12 cellular contexts compared by ENCODE assay signal in genomic region chr11:3823303-3823702, GRCh38. TPM values are rescaled to one million over a fixed set of nuclear protein-coding genes. Genes with fewer than 3 reads are reported as not detected.
DNase-seq lines count a peak whose midpoint lies in the region; ATAC-seq, FAIRE-seq and TF ChIP-seq lines count a peak whose summit lies in the region.
"Had no signal": no experiment of that assay in that cellular context is flagged by ENCODE, and none has a peak within 500 bp of the region (broad histone marks: within the 10 kb centered on the region; RNA-seq: fewer than 3 reads in every experiment).

No MANE protein-coding gene starts in this region.

- H3K4me1 ChIP-seq in K562 (replicated peaks in 1 of 2; ENCODE audit: control insufficient read depth in 2 of 2, insufficient read depth in 2 of 2, low read length in 2 of 2), result peaks cover 23 to 30% of the 10 kb centered on the region in 2 experiments
- H3K4me1 ChIP-seq in esophagus squamous epithelium, result peaks cover 0 to 17% (median 0%) of the 10 kb centered on the region in 3 donors

- no peak overlapping the region for H3K27ac ChIP-seq in K562 (ENCODE audit: extremely low read depth, low read depth, low read length)
- H3K27ac ChIP-seq in esophagus squamous epithelium, result no peak overlapping the region

- DNase-seq in AG09319 (ENCODE audit: extremely low read depth, low read depth), result peak; percentile 39
- DNase-seq in M059J (ENCODE audit: low read depth), result peak; percentile 84
- DNase-seq in K562 (ENCODE audit: extremely low read depth in 1 of 4, low spot score in 3 of 4), result no peak
- DNase-seq in kidney tubule cell (ENCODE audit: low spot score), result peak; percentile 79
- no peak for DNase-seq in stimulated activated naive CD4-positive, alpha-beta T cell treated with Interleukin-2 at 50 U/mL for 16 hours (lab: John Stamatoyannopoulos, UW)
- DNase-seq in occipital lobe (lab: John Stamatoyannopoulos, UW), result no peak
- DNase-seq in esophagus squamous epithelium (lab: John Stamatoyannopoulos, UW), result no peak
- DNase-seq: naive B cell; NK-92 treated with Interleukin-12 subunit alpha and Interleukin-12 subunit beta, amount 100 ng/mL, for 24 hours; T-helper 17 cell had no signal

- no peak overlapping the region for H3K4me3 ChIP-seq in K562
- no peak overlapping the region for H3K4me3 ChIP-seq in esophagus squamous epithelium

- H4K20me1 ChIP-seq in K562 (replicated peaks; ENCODE audit: control insufficient read depth, insufficient read depth, low read length), result no peaks in the 10 kb centered on the region

- POLR2A ChIA-PET in K562 (lab: Yijun Ruan, JAX), result interaction anchor here (0.6 to 1.4 kb wide), 10 partner anchors 8 to 258 kb away, joined by 3 to 5 read pairs (median 4); partner anchors contain the start of gene PGAP2

- intact Hi-C loops in K562 (cut with micrococcal nuclease), result no loop called here
- intact Hi-C loops in esophagus squamous epithelium (cut with DNase I), result no loop called here

- no peaks in the 10 kb centered on the region for H3K27me3 ChIP-seq in K562 (ENCODE audit: control insufficient read depth in 2 of 2, insufficient read depth in 2 of 2, low read length in 2 of 2)
- no peaks in the 10 kb centered on the region for H3K27me3 ChIP-seq in esophagus squamous epithelium

- no peak for TF ChIP-seq CTCF in AG09319 (IDR thresholded peaks at IDR 0.05; ENCODE audit: low read depth, low read length)
- TF ChIP-seq CTCF in K562 (IDR thresholded peaks at IDR 0.05 in 2 of 3, conservative IDR thresholded peaks at IDR 0.05 in 1 of 3; ENCODE audit: insufficient read depth in 2 of 3, low read depth in 1 of 3, low read length in 3 of 3), result no peak
- no peak for TF ChIP-seq CTCF in esophagus squamous epithelium (IDR thresholded peaks at IDR 0.05)

- H3K9me1 ChIP-seq in K562 (ENCODE audit: control insufficient read depth, insufficient read depth, low read length), result peaks cover 5% of the 10 kb centered on the region

- in situ Hi-C loops in K562 (cut with MboI), result loop anchor here (25.0 kb wide), 1 partner anchor 361 kb away; no protein-coding TSS in a partner anchor

- H3K36me3 ChIP-seq in K562 (ENCODE audit: control insufficient read depth, insufficient read depth, low read length), result peaks cover 57% of the 10 kb centered on the region
- peaks cover 4 to 47% (median 26%) of the 10 kb centered on the region in 3 donors for H3K36me3 ChIP-seq in esophagus squamous epithelium

- peak overlapping the region in 1 of 2 experiments; percentile 61; a peak in 1 of 4 replicates for H3K9ac ChIP-seq in K562 (ENCODE audit: insufficient read depth in 1 of 2, low read depth in 2 of 2, low read length in 2 of 2)

- H3K79me2 ChIP-seq in K562 (ENCODE audit: control insufficient read depth, insufficient read depth, low read length), result peaks cover 30% of the 10 kb centered on the region

- no peak overlapping the region for H3K4me2 ChIP-seq in K562 (ENCODE audit: insufficient read depth, low read length)

- no peak for FAIRE-seq in K562 (lab: Jason Lieb, UNC)

- no peak for TF ChIP-seq POLR2A in K562 (conservative IDR thresholded peaks at IDR 0.05)
- no peak for TF ChIP-seq POLR2A in esophagus squamous epithelium (IDR thresholded peaks at IDR 0.05)

- H2AFZ ChIP-seq in K562 (ENCODE audit: low read depth, low read length), result no peak overlapping the region

- no peak for TF ChIP-seq EP300 in K562 (IDR thresholded peaks at IDR 0.05; ENCODE audit: low read length)

- H3K9me3 ChIP-seq in K562 (replicated peaks; ENCODE audit: control insufficient read depth, insufficient read depth, low read depth, low read length), result no peaks in the 10 kb centered on the region
- H3K9me3 ChIP-seq in esophagus squamous epithelium, result no peaks in the 10 kb centered on the region

- TF ChIP-seq RAD21 in K562 (CRISPR knock-in tag; conservative IDR thresholded peaks at IDR 0.05 in 1 of 2, IDR thresholded peaks at IDR 0.05 in 1 of 2), result no peak

- no peak for ATAC-seq in K562
- ATAC-seq in HG02970 (IDR thresholded peaks at IDR 0.05; ENCODE audit: low FRiP score, unreplicated experiment), result no peak
- ATAC-seq: HCT116, T-helper 17 cell had no signal

- CTCF ChIA-PET in K562 (lab: Yijun Ruan, JAX; ENCODE audit: low intra/inter-chr PET ratio), result no interaction called here

- no TSS peak for BruUV-seq in K562 (replicated peaks; lab: Mats Ljungman, UMichigan)

- 71% methylated on average over 3 of the region's 3 CpGs for WGBS in K562 (ENCODE audit: insufficient coverage, low coverage, missing lambda C conversion rate)
- 100% methylated on average over 1 of the region's 3 CpGs for WGBS in esophagus squamous epithelium, 2 donors

RNA-seq across cellular contexts. Expression of gene PGAP2, which starts 14.9 kb away (rescaled TPM):
- total RNA-seq in M059J (2014; rRNA removed; shearing (Covaris generic)), result 12.4 and 13.9 TPM in 2 replicates
- 52.9 and 128 TPM in 2 replicates for total RNA-seq in K562 (2011; cell fraction: chromatin; rRNA removed; ENCODE audit: low replicate concordance)
- 70.0 and 81.9 TPM in 2 replicates for total RNA-seq in K562 (2011; cell fraction: nucleolus; rRNA removed)
- 77.8 and 87.7 TPM in 2 replicates for total RNA-seq in K562 (2011; cell fraction: nucleoplasm; rRNA removed)
- total RNA-seq in K562 (2014; rRNA removed) (17.9 and 26.9 TPM in 2 replicates), K562 (2014; rRNA removed; fragmentation: Illumina TruSeq; extraction: Trizol) (18.4 and 20.2 TPM in 2 replicates), K562 (2015; rRNA removed; fragmentation: Illumina TruSeq; extraction: Trizol) (20.6 and 22.7 TPM in 2 replicates), K562 (2021) (35.2 and 38.0 TPM in 2 replicates), occipital lobe (9.4 TPM), esophagus squamous epithelium (10 to 100 TPM; 10.8 to 30.8 (median 27.5) TPM)
- polyA plus RNA-seq in K562 (2011; rRNA removed) (47.2 and 57.2 TPM in 2 replicates), K562 (2014; fragmentation: Illumina TruSeq; extraction: Trizol) (46.4 and 49.7 TPM in 2 replicates), K562 (2014; fragmentation: Nextera tagmentation; extraction: Ambion mirVana) (10 to 100 TPM; 33.7 to 40.0 TPM), K562 (2014; rRNA removed) (31.8 and 34.9 TPM in 2 replicates)
- polyA plus RNA-seq in K562 (2011; cell fraction: cytosol; rRNA removed), result 61.2 and 89.0 TPM in 2 replicates
- polyA plus RNA-seq in K562 (2011; cell fraction: nucleus; rRNA removed), result 177 and 185 TPM in 2 replicates
- 38.5 and 43.9 TPM in 2 replicates for polyA plus RNA-seq in K562 (2012)
- 32.7 and 40.7 TPM in 2 replicates for polyA minus RNA-seq in K562 (2011; rRNA and poly(A)+ RNA removed)
- 16.9 and 30.9 TPM in 2 replicates for polyA minus RNA-seq in K562 (2011; cell fraction: cytosol; rRNA and poly(A)+ RNA removed)
- polyA minus RNA-seq in K562 (2011; cell fraction: nucleus; rRNA and poly(A)+ RNA removed), result 18.3 and 23.0 TPM in 2 replicates

RNA-seq across cellular contexts. Expression of gene RHOG, which starts 17.5 kb away (rescaled TPM):
- 46.6 and 67.0 TPM in 2 replicates for total RNA-seq in M059J (2014; rRNA removed; shearing (Covaris generic))
- total RNA-seq in K562 (2011; cell fraction: chromatin; rRNA removed; ENCODE audit: low replicate concordance), result 27.7 and 100.0 TPM in 2 replicates
- 89.7 and 100 TPM in 2 replicates for total RNA-seq in K562 (2011; cell fraction: nucleolus; rRNA removed)
- 70.6 and 86.3 TPM in 2 replicates for total RNA-seq in K562 (2011; cell fraction: nucleoplasm; rRNA removed)
- total RNA-seq in K562 (2014; rRNA removed) (80.3 and 117 TPM in 2 replicates), K562 (2014; rRNA removed; fragmentation: Illumina TruSeq; extraction: Trizol) (34.7 and 43.6 TPM in 2 replicates), K562 (2015; rRNA removed; fragmentation: Illumina TruSeq; extraction: Trizol) (70.0 and 71.8 TPM in 2 replicates), K562 (2021) (157 and 162 TPM in 2 replicates), occipital lobe (2.0 TPM), esophagus squamous epithelium (10 to 100 TPM; 51.6 to 84.5 (median 72.7) TPM)
- polyA plus RNA-seq in K562 (2011; rRNA removed) (112 and 121 TPM in 2 replicates), K562 (2014; fragmentation: Illumina TruSeq; extraction: Trizol) (153 and 223 TPM in 2 replicates), K562 (2014; fragmentation: Nextera tagmentation; extraction: Ambion mirVana) (10 to 100 TPM; 22.6 to 36.8 TPM), K562 (2014; rRNA removed) (134 and 159 TPM in 2 replicates)
- 199 and 423 TPM in 2 replicates for polyA plus RNA-seq in K562 (2011; cell fraction: cytosol; rRNA removed)
- 55.6 and 75.5 TPM in 2 replicates for polyA plus RNA-seq in K562 (2011; cell fraction: nucleus; rRNA removed)
- polyA plus RNA-seq in K562 (2012), result 177 and 217 TPM in 2 replicates
- polyA minus RNA-seq in K562 (2011; rRNA and poly(A)+ RNA removed), result 68.0 and 101 TPM in 2 replicates
- 169 and 173 TPM in 2 replicates for polyA minus RNA-seq in K562 (2011; cell fraction: cytosol; rRNA and poly(A)+ RNA removed)
- polyA minus RNA-seq in K562 (2011; cell fraction: nucleus; rRNA and poly(A)+ RNA removed), result 39.9 and 49.1 TPM in 2 replicates

RNA-seq across cellular contexts. Expression of gene NUP98, which starts 25.9 kb away (rescaled TPM):
- total RNA-seq in M059J (2014; rRNA removed; shearing (Covaris generic)), result 110 and 133 TPM in 2 replicates
- 342 and 546 TPM in 2 replicates for total RNA-seq in K562 (2011; cell fraction: chromatin; rRNA removed; ENCODE audit: low replicate concordance)
- 195 and 218 TPM in 2 replicates for total RNA-seq in K562 (2011; cell fraction: nucleolus; rRNA removed)
- 297 and 312 TPM in 2 replicates for total RNA-seq in K562 (2011; cell fraction: nucleoplasm; rRNA removed)
- total RNA-seq in K562 (2014; rRNA removed) (143 TPM in 2 replicates), K562 (2014; rRNA removed; fragmentation: Illumina TruSeq; extraction: Trizol) (116 and 118 TPM in 2 replicates), K562 (2015; rRNA removed; fragmentation: Illumina TruSeq; extraction: Trizol) (164 and 182 TPM in 2 replicates), K562 (2021) (122 and 130 TPM in 2 replicates), occipital lobe (72.1 TPM), esophagus squamous epithelium (100 to 1,000 TPM in 1 of 4 donors, 10 to 100 TPM in 3; 54.2 to 110 (median 79.2) TPM)
- polyA plus RNA-seq in K562 (2011; rRNA removed) (132 and 146 TPM in 2 replicates), K562 (2014; fragmentation: Illumina TruSeq; extraction: Trizol) (196 and 197 TPM in 2 replicates), K562 (2014; fragmentation: Nextera tagmentation; extraction: Ambion mirVana) (10 to 100 TPM; 45.1 to 60.8 TPM), K562 (2014; rRNA removed) (128 and 131 TPM in 2 replicates)
- 259 and 340 TPM in 2 replicates for polyA plus RNA-seq in K562 (2011; cell fraction: cytosol; rRNA removed)
- 203 and 273 TPM in 2 replicates for polyA plus RNA-seq in K562 (2011; cell fraction: nucleus; rRNA removed)
- 80.8 and 90.3 TPM in 2 replicates for polyA plus RNA-seq in K562 (2012)
- polyA minus RNA-seq in K562 (2011; rRNA and poly(A)+ RNA removed), result 279 and 376 TPM in 2 replicates
- polyA minus RNA-seq in K562 (2011; cell fraction: cytosol; rRNA and poly(A)+ RNA removed), result 161 and 183 TPM in 2 replicates
- 94.9 and 145 TPM in 2 replicates for polyA minus RNA-seq in K562 (2011; cell fraction: nucleus; rRNA and poly(A)+ RNA removed)

RNA-seq across cellular contexts. Expression of gene STIM1, which starts 32.2 kb away (rescaled TPM):
- total RNA-seq in M059J (2014; rRNA removed; shearing (Covaris generic)), result 35.6 and 37.6 TPM in 2 replicates
- total RNA-seq in K562 (2011; cell fraction: chromatin; rRNA removed; ENCODE audit: low replicate concordance), result 148 and 250 TPM in 2 replicates
- total RNA-seq in K562 (2011; cell fraction: nucleolus; rRNA removed), result 183 and 205 TPM in 2 replicates
- total RNA-seq in K562 (2011; cell fraction: nucleoplasm; rRNA removed), result 147 and 198 TPM in 2 replicates
- total RNA-seq in K562 (2014; rRNA removed) (22.1 and 23.9 TPM in 2 replicates), K562 (2014; rRNA removed; fragmentation: Illumina TruSeq; extraction: Trizol) (25.8 and 28.2 TPM in 2 replicates), K562 (2015; rRNA removed; fragmentation: Illumina TruSeq; extraction: Trizol) (18.3 and 20.6 TPM in 2 replicates), K562 (2021) (50.4 and 50.5 TPM in 2 replicates), occipital lobe (12.3 TPM), esophagus squamous epithelium (100 to 1,000 TPM in 1 of 4 donors, 10 to 100 TPM in 3; 50.1 to 112 (median 63.3) TPM)
- polyA plus RNA-seq in K562 (2011; rRNA removed) (30.2 and 42.1 TPM in 2 replicates), K562 (2014; fragmentation: Illumina TruSeq; extraction: Trizol) (38.8 and 39.1 TPM in 2 replicates), K562 (2014; fragmentation: Nextera tagmentation; extraction: Ambion mirVana) (1 to 10 TPM; 7.7 to 8.0 TPM), K562 (2014; rRNA removed) (22.5 and 24.7 TPM in 2 replicates)
- 32.2 and 32.4 TPM in 2 replicates for polyA plus RNA-seq in K562 (2011; cell fraction: cytosol; rRNA removed)
- polyA plus RNA-seq in K562 (2011; cell fraction: nucleus; rRNA removed), result 47.0 and 55.3 TPM in 2 replicates
- 55.9 and 67.3 TPM in 2 replicates for polyA plus RNA-seq in K562 (2012)
- polyA minus RNA-seq in K562 (2011; rRNA and poly(A)+ RNA removed), result 160 and 190 TPM in 2 replicates
- polyA minus RNA-seq in K562 (2011; cell fraction: cytosol; rRNA and poly(A)+ RNA removed), result 46.1 and 63.4 TPM in 2 replicates
- polyA minus RNA-seq in K562 (2011; cell fraction: nucleus; rRNA and poly(A)+ RNA removed), result 30.4 and 55.1 TPM in 2 replicates

Comparison
In these comparisons a context has a peak if more than half of its experiments do, and no peak if none do; other contexts are left out.
1. DNase-seq: peak in AG09319 (single experiment), M059J (single experiment) and kidney tubule cell (single experiment); none in K562 (0 of 4), stimulated activated naive CD4-positive, alpha-beta T cell treated with Interleukin-2 at 50 U/mL for 16 hours (single experiment), occipital lobe (single experiment) and esophagus squamous epithelium (single experiment).